10 cellular contexts compared by ENCODE assay signal in the genomic region with DNA sequence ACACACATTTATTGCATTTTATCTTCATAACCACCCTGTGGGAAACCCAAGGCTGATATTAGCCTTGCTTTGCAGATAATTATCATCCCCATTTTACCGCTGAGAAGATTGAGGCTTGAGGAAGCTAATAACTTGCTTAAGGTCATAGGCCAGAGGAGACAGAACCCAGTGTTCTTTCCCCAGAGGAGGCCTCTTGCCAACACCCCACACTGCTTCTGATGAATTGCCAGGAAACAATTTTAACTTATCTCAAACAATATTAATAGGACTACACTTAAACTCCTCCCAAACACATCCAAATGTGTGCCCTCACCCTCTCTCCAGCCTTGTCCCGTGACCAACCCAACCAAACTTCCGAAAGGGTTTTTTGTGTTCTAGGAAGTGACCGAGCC. TPM values are rescaled to one million over a fixed set of nuclear protein-coding genes. Genes with fewer than 3 reads are reported as not detected.
DNase-seq lines count a peak whose midpoint lies in the region; ATAC-seq, FAIRE-seq and TF ChIP-seq lines count a peak whose summit lies in the region.
"Had no signal": no experiment of that assay in that cellular context is flagged by ENCODE, and none has a peak within 500 bp of the region (broad histone marks: within the 10 kb centered on the region; RNA-seq: fewer than 3 reads in every experiment).

No MANE protein-coding gene starts in this region.

- peaks cover 41% of the 10 kb centered on the region for H3K4me1 Mint-ChIP-seq in chondrocyte (ENCODE audit: low read depth)
- peaks cover 35% of the 10 kb centered on the region for H3K4me1 Mint-ChIP-seq in mesothelial cell of epicardium

- no peak for TF ChIP-seq EP300 in A549 (IDR thresholded peaks at IDR 0.05)

- H3K79me2 ChIP-seq in OCI-LY1 (ENCODE audit: insufficient read depth, low read length): peaks cover 14% of the 10 kb centered on the region

- TF ChIP-seq POLR2A in A549 (IDR thresholded peaks at IDR 0.05; ENCODE audit: low read length) (no peak), GM12892 (IDR thresholded peaks at IDR 0.05; ENCODE audit: low read depth, low read length) (no peak)

- TF ChIP-seq CTCF in A549 (IDR thresholded peaks at IDR 0.05): no peak
- TF ChIP-seq CTCF in OCI-LY1 (IDR thresholded peaks at IDR 0.05; ENCODE audit: low read length): no peak
- no peak for TF ChIP-seq CTCF in chondrocyte (IDR thresholded peaks at IDR 0.05)
- no peak for TF ChIP-seq CTCF in mesothelial cell of epicardium (IDR thresholded peaks at IDR 0.05; ENCODE audit: unreplicated experiment)

- POLR2A ChIA-PET in A549 (lab: Yijun Ruan, JAX): no interaction called here

- no peaks in the 10 kb centered on the region for H3K27me3 ChIP-seq in OCI-LY1 (ENCODE audit: insufficient read depth, low read length)
- H3K27me3 ChIP-seq: ovary, SJSA1 had no signal

- no peak overlapping the region for H2AFZ ChIP-seq in OCI-LY1 (ENCODE audit: low read length)

- peak overlapping the region; percentile 27; the same call in 2 of the 3 replicates for H3K4me3 ChIP-seq in A549
- peak overlapping the region; percentile 88 for H3K4me3 ChIP-seq in OCI-LY1 (ENCODE audit: low read depth, low read length, poor library complexity, severe bottlenecking)
- H3K4me3 ChIP-seq: ovary, SJSA1 had no signal

- H3K9me2 ChIP-seq in OCI-LY1 (ENCODE audit: low read depth, low read length): no peaks in the 10 kb centered on the region

- H3K36me3 Mint-ChIP-seq in chondrocyte (ENCODE audit: low read depth): no peaks in the 10 kb centered on the region
- H3K36me3 Mint-ChIP-seq in mesothelial cell of epicardium: peaks cover 1% of the 10 kb centered on the region

- WGBS in A549 (ENCODE audit: missing lambda C conversion rate): 89% methylated on average over 4 of the region's 4 CpGs

- H3K4me2 ChIP-seq in A549: peak overlapping the region; percentile 92
- peak overlapping the region; percentile 72 for H3K4me2 ChIP-seq in OCI-LY1 (ENCODE audit: low read length)

- ATAC-seq in A549 (no peak), HG02852 (IDR thresholded peaks at IDR 0.05; ENCODE audit: unreplicated experiment) (no peak)

- no peaks in the 10 kb centered on the region for H3K27me3 Mint-ChIP-seq in chondrocyte (ENCODE audit: low read depth)
- no peaks in the 10 kb centered on the region for H3K27me3 Mint-ChIP-seq in mesothelial cell of epicardium (ENCODE audit: low read depth)

- no peak overlapping the region for H3K4me3 Mint-ChIP-seq in chondrocyte (ENCODE audit: unreplicated experiment)
- peak overlapping the region; percentile 22 for H3K4me3 Mint-ChIP-seq in mesothelial cell of epicardium

- H3K36me3 ChIP-seq in OCI-LY1 (ENCODE audit: insufficient read depth, low read length): peaks cover 9% of the 10 kb centered on the region; the same call in 1 of the 2 replicates
- H3K36me3 ChIP-seq: ovary had no signal

- no peak for FAIRE-seq in A549 (lab: Jason Lieb, UNC)
- FAIRE-seq in GM12892 (lab: Jason Lieb, UNC): no peak

- no peaks in the 10 kb centered on the region for H3F3A ChIP-seq in OCI-LY1 (ENCODE audit: insufficient read depth, low read length)

- peak overlapping the region; percentile 93 to 94 for H3K27ac ChIP-seq in A549
- H3K27ac ChIP-seq in OCI-LY1 (ENCODE audit: low read depth, low read length, poor library complexity, severe bottlenecking): peak overlapping the region; percentile 83
- H3K27ac ChIP-seq: SJSA1 had no signal

- no peak for TF ChIP-seq RAD21 in A549 (conservative IDR thresholded peaks at IDR 0.05 in 1 of 2, IDR thresholded peaks at IDR 0.05 in 1 of 2)

- DNase-seq in A549 (ENCODE audit: low read depth in 1 of 2, low spot score in 1 of 2) (no peak), chondrocyte (ENCODE audit: low spot score) (no peak), mesothelial cell of epicardium (ENCODE audit: low spot score in 2 of 2, unreplicated experiment in 2 of 2) (no peak), globus pallidus (ENCODE audit: low spot score) (no peak), GM12892 (ENCODE audit: insufficient read length) (no peak), posterior vena cava (ENCODE audit: low spot score) (no peak)

- H3K9me3 Mint-ChIP-seq in chondrocyte (ENCODE audit: low read depth): no peaks in the 10 kb centered on the region
- no peaks in the 10 kb centered on the region for H3K9me3 Mint-ChIP-seq in mesothelial cell of epicardium

- CTCF ChIA-PET in A549 (lab: Yijun Ruan, JAX): no interaction called here

- H3K27ac Mint-ChIP-seq in chondrocyte (ENCODE audit: unreplicated experiment): peak overlapping the region; percentile 29
- peak overlapping the region; percentile 43 for H3K27ac Mint-ChIP-seq in mesothelial cell of epicardium

- peak overlapping the region; percentile 59 for H3K9ac ChIP-seq in OCI-LY1 (ENCODE audit: low read length)

- peaks cover 60% of the 10 kb centered on the region for H3K4me1 ChIP-seq in A549
- peaks cover 49% of the 10 kb centered on the region for H3K4me1 ChIP-seq in OCI-LY1 (ENCODE audit: insufficient read depth, low read length, severe bottlenecking)

- intact Hi-C loops in posterior vena cava (cut with DNase I): loop anchor here (10.0 kb wide), 2 partner anchors 161 to 261 kb away; no protein-coding TSS in a partner anchor

- no peaks in the 10 kb centered on the region for H4K20me1 ChIP-seq in OCI-LY1 (ENCODE audit: insufficient read depth, low read length)

- H3K9me3 ChIP-seq in A549 (no peaks in the 10 kb centered on the region), OCI-LY1 (ENCODE audit: low read length) (no peaks in the 10 kb centered on the region)
- H3K9me3 ChIP-seq: ovary had no signal

TF ChIP-seq in A549, 52 proteins besides CTCF, POLR2A, EP300 and RAD21:
- TF ChIP-seq ZC3H11A (IDR thresholded peaks at IDR 0.05): no peak
- no peak for TF ChIP-seq CBX8 (IDR thresholded peaks at IDR 0.05)
- TF ChIP-seq KDM1A (IDR thresholded peaks at IDR 0.05; ENCODE audit: low read depth): no peak; the same call in 1 of the 2 replicates
- no peak for TF ChIP-seq TP53 (CRISPR knock-in tag; IDR thresholded peaks at IDR 0.05)
- no peak for TF ChIP-seq NFE2L2 (conservative IDR thresholded peaks at IDR 0.05; ENCODE audit: low read length)
- TF ChIP-seq HOXB5 (CRISPR knock-in tag; IDR thresholded peaks at IDR 0.05): no peak
- TF ChIP-seq, protein P1, sequence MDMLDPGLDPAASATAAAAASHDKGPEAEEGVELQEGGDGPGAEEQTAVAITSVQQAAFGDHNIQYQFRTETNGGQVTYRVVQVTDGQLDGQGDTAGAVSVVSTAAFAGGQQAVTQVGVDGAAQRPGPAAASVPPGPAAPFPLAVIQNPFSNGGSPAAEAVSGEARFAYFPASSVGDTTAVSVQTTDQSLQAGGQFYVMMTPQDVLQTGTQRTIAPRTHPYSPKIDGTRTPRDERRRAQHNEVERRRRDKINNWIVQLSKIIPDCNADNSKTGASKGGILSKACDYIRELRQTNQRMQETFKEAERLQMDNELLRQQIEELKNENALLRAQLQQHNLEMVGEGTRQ (IDR thresholded peaks at IDR 0.05): no peak
TF ChIP-seq in A549: peak in this region for 0.

RNA-seq across cellular contexts. Expression of a gene that starts 2.1 kb away (rescaled TPM):
- polyA plus RNA-seq in A549 (2011; rRNA removed) (53.2 and 54.4 TPM in 2 replicates), A549 (2017; fragmentation: RNase III; extraction: RNeasy Plus Mini Kit Qiagen cat#74134 plus additional on column Dnase treatment) (73.2 to 80.6 TPM (median 79.6 TPM) in 3 replicates)
- 57.9 and 61.6 TPM in 2 replicates for polyA plus RNA-seq in A549 (2012; cell fraction: cytosol; rRNA removed)
- polyA plus RNA-seq in A549 (2012; cell fraction: nucleus; rRNA removed): 434 and 484 TPM in 2 replicates
- polyA minus RNA-seq in A549 (2011; rRNA and poly(A)+ RNA removed): 51.0 and 58.2 TPM in 2 replicates
- total RNA-seq in chondrocyte (84.6 to 127 TPM (median 87.6 TPM) in 3 replicates), mesothelial cell of epicardium (186 to 199 TPM (median 187 TPM) in 3 replicates), posterior vena cava (10 to 100 TPM; 64.1 to 65.2 TPM)
- polyA plus RNA-seq in GM12892 (2012; ENCODE audit: missing spikeins): 80.0 TPM

RNA-seq across cellular contexts. Expression of a gene that starts 15.7 kb away (rescaled TPM):
- polyA plus RNA-seq in A549 (2011; rRNA removed): 54.9 and 57.4 TPM in 2 replicates
- polyA plus RNA-seq in A549 (2012; cell fraction: cytosol; rRNA removed): 56.7 and 61.7 TPM in 2 replicates
- polyA plus RNA-seq in A549 (2012; cell fraction: nucleus; rRNA removed): 130 and 154 TPM in 2 replicates
- polyA plus RNA-seq in A549 (2017; fragmentation: RNase III; extraction: RNeasy Plus Mini Kit Qiagen cat#74134 plus additional on column Dnase treatment): 50.4 to 56.7 TPM (median 53.6 TPM) in 3 replicates
- 43.6 and 69.7 TPM in 2 replicates for polyA minus RNA-seq in A549 (2011; rRNA and poly(A)+ RNA removed)
- 106 to 185 TPM (median 180 TPM) in 3 replicates for total RNA-seq in chondrocyte
- 230 to 247 TPM (median 233 TPM) in 3 replicates for total RNA-seq in mesothelial cell of epicardium
- 48.7 TPM for polyA plus RNA-seq in GM12892 (2012; ENCODE audit: missing spikeins)
- 100 to 1,000 TPM in 1 of 2 donors, 10 to 100 TPM in 1; 95.0 to 110 TPM for total RNA-seq in posterior vena cava

RNA-seq across cellular contexts. Expression of a gene that starts 54.4 kb away (rescaled TPM):
- polyA plus RNA-seq in A549 (2011; rRNA removed): 2,291 and 2,911 TPM in 2 replicates
- polyA plus RNA-seq in A549 (2012; cell fraction: cytosol; rRNA removed): 5,546 and 6,996 TPM in 2 replicates
- 3,523 and 4,870 TPM in 2 replicates for polyA plus RNA-seq in A549 (2012; cell fraction: nucleus; rRNA removed)
- 2,979 to 3,246 TPM (median 3,044 TPM) in 3 replicates for polyA plus RNA-seq in A549 (2017; fragmentation: RNase III; extraction: RNeasy Plus Mini Kit Qiagen cat#74134 plus additional on column Dnase treatment)
- 1,187 and 1,226 TPM in 2 replicates for polyA minus RNA-seq in A549 (2011; rRNA and poly(A)+ RNA removed)
- 1,149 to 1,324 TPM (median 1,165 TPM) in 3 replicates for total RNA-seq in chondrocyte
- 2,065 to 2,192 TPM (median 2,184 TPM) in 3 replicates for total RNA-seq in mesothelial cell of epicardium
- polyA plus RNA-seq in GM12892 (2012; ENCODE audit: missing spikeins): 4,006 TPM
- 1,000 to 10,000 TPM; 1,338 to 1,459 TPM for total RNA-seq in posterior vena cava
